ENCODE assay signal across 6 cellular contexts in genomic region chrX:64213989-64214388, GRCh38. TPM values are rescaled to one million over a fixed set of nuclear protein-coding genes. Genes with fewer than 3 reads are reported as not detected.
"Had no signal": no experiment of that assay in that cellular context is flagged by ENCODE, and none has a peak within 500 bp of the region (broad histone marks: within the 10 kb centered on the region; RNA-seq: fewer than 3 reads in every experiment).

No MANE protein-coding gene starts in this region.

RNA-seq across cellular contexts. Expression of gene ASB12, which starts 16.4 kb away (rescaled TPM):
- total RNA-seq: activated CD4-positive, alpha-beta T cell treated with anti-CD3 and anti-CD28 coated beads for 36 hours; activated T-helper 17 cell treated with anti-CD3 and anti-CD28 coated beads, Interleukin-2, amount 50 U/mL, for 72 hours; M059J; PC-9; RPMI7951; T-helper 2 cell treated with Interferon-gamma antibody and Interleukin-4, amounts not matched to agents 100 ng/mL and 5 ng/mL, for 36 hours had no signal
